Comparison of ENCODE assay signal across 17 cellular contexts in genomic region chr1:2303781-2304180, GRCh38.
"Had no signal": no experiment of that assay in that cellular context is flagged by ENCODE, and none has a peak within 500 bp of the region (broad histone marks: within the 10 kb centered on the region; RNA-seq: fewer than 3 reads in every experiment).

No MANE protein-coding gene starts in this region.

- ATAC-seq: activated T-helper 17 cell treated with anti-CD3 and anti-CD28 coated beads, Interleukin-2, amount 50 U/mL, for 72 hours; gastrocnemius medialis; heart right ventricle had no signal

- H3K4me3 ChIP-seq: coronary artery, gastrocnemius medialis, heart right ventricle, lung, tibial nerve, uterus had no signal

- H3K27ac Mint-ChIP-seq: activated T-helper 17 cell treated with anti-CD3 and anti-CD28 coated beads, Interleukin-2, amount 50 U/mL, for 72 hours had no signal

- H3K4me3 Mint-ChIP-seq: activated naive CD4-positive, alpha-beta T cell treated with anti-CD3 and anti-CD28 coated beads, Interleukin-2, amount 10 ng/mL, durations not matched to agents 7 days and 5 days; activated T-helper 17 cell treated with anti-CD3 and anti-CD28 coated beads, Interleukin-2, amount 50 U/mL, for 72 hours had no signal

- H3K27me3 Mint-ChIP-seq: activated naive CD4-positive, alpha-beta T cell treated with anti-CD3 and anti-CD28 coated beads, Interleukin-2, amount 10 ng/mL, durations not matched to agents 7 days and 5 days; activated T-helper 17 cell treated with anti-CD3 and anti-CD28 coated beads, Interleukin-2, amount 50 U/mL, for 72 hours had no signal

- DNase-seq: activated CD4-positive, alpha-beta T cell treated with anti-CD3 and anti-CD28 coated beads for 1 hour; activated CD4-positive, alpha-beta T cell treated with anti-CD3 and anti-CD28 coated beads, Interleukin-2, amount 50 U/mL, for 4 hours; activated naive CD4-positive, alpha-beta T cell treated with anti-CD3 and anti-CD28 coated beads, Interleukin-2, amount 10 ng/mL, durations not matched to agents 7 days and 5 days; effector CD8-positive, alpha-beta T cell; gastrocnemius medialis; heart right ventricle; islet precursor cell; posterior cingulate gyrus; small intestine; stimulated activated CD4-positive, alpha-beta T cell treated with anti-CD3 and anti-CD28 coated beads, Interleukin-4, amount 100 ng/mL, for 24 hours; stimulated activated naive CD4-positive, alpha-beta T cell; T-helper 9 cell; uterus had no signal

- H3K27me3 ChIP-seq: gastrocnemius medialis, heart right ventricle, tibial nerve, uterus had no signal

- H3K9me3 Mint-ChIP-seq: activated naive CD4-positive, alpha-beta T cell treated with anti-CD3 and anti-CD28 coated beads, Interleukin-2, amount 10 ng/mL, durations not matched to agents 7 days and 5 days; activated T-helper 17 cell treated with anti-CD3 and anti-CD28 coated beads, Interleukin-2, amount 50 U/mL, for 72 hours had no signal

- H3K27ac ChIP-seq: gastrocnemius medialis, heart right ventricle had no signal

- H3K36me3 ChIP-seq: uterus had no signal

- H3K9me3 ChIP-seq: gastrocnemius medialis, heart right ventricle, tibial nerve, uterus had no signal
